In genomic region chr5:923473-923873, GRCh38 we compare ENCODE assay signal across 7 cellular contexts. TPM values are rescaled to one million over a fixed set of nuclear protein-coding genes. Genes with fewer than 3 reads are reported as not detected.
DNase-seq lines count a peak whose midpoint lies in the region; ATAC-seq, FAIRE-seq and TF ChIP-seq lines count a peak whose summit lies in the region.

No MANE protein-coding gene starts in this region.

- ATAC-seq in HG02970 (IDR thresholded peaks at IDR 0.05; ENCODE audit: low FRiP score, unreplicated experiment): peak; percentile 80
- peak; percentile 93 for ATAC-seq in left colon

- H3K4me3 ChIP-seq in GM12875 (ENCODE audit: low read depth, low read length) (no peak overlapping the region), bronchial epithelial cell (ENCODE audit: low read depth, low read length) (no peak overlapping the region)

- no peak for FAIRE-seq in bronchial epithelial cell (lab: Jason Lieb, UNC)

- peaks cover 1% of the 10 kb centered on the region for H3K36me3 ChIP-seq in bronchial epithelial cell (ENCODE audit: control insufficient read depth, insufficient read depth, low read length)

- TF ChIP-seq CTCF in GM12875 (IDR thresholded peaks at IDR 0.05; ENCODE audit: borderline replicate concordance, insufficient read depth, low read depth, low read length) (peak; percentile 90), bronchial epithelial cell (IDR thresholded peaks at IDR 0.05; ENCODE audit: insufficient read depth, low read length, severe bottlenecking) (peak; percentile 98)

- intact Hi-C loops in left colon (cut with DNase I, micrococcal nuclease): loop anchor here (10.0 kb wide), 1 partner anchor 221 kb away; no protein-coding TSS in a partner anchor

- peak; percentile 87 for DNase-seq in NCI-H2227 (lab: John Stamatoyannopoulos, UW; ENCODE audit: unreplicated experiment)
- peak; percentile 32 to 57 (median 33) for DNase-seq in activated CD4-positive, CD25-positive, alpha-beta regulatory T cell (lab: John Stamatoyannopoulos, UW)
- DNase-seq in bronchial epithelial cell (ENCODE audit: low read depth): peak; percentile 44
- peak; percentile 71 to 88 for DNase-seq in left colon
- peak; percentile 58 to 63 for DNase-seq in stimulated activated CD4-positive, alpha-beta T cell treated with anti-CD3 and anti-CD28 coated beads, Interleukin-4, amount 100 ng/mL, for 48 hours (ENCODE audit: low read depth in 2 of 2)

- H3K27me3 ChIP-seq in bronchial epithelial cell (ENCODE audit: control insufficient read depth, insufficient read depth, low read length): peaks cover 4% of the 10 kb centered on the region

RNA-seq across cellular contexts. Expression of gene TRIP13, which starts 30.8 kb away (rescaled TPM):
- 0.77 and 1.8 TPM in 2 replicates for total RNA-seq in bronchial epithelial cell
- 1 to 10 TPM; 2.1 to 4.3 TPM for total RNA-seq in left colon

RNA-seq across cellular contexts. Expression of gene BRD9, which starts 30.9 kb away (rescaled TPM):
- 36.1 TPM in 2 replicates for total RNA-seq in bronchial epithelial cell
- total RNA-seq in left colon: 10 to 100 TPM; 27.6 to 42.9 TPM

Comparison
In these comparisons a context has a peak if more than half of its experiments do, and no peak if none do; other contexts are left out.
1. DNase-seq: peak in every context shown above with its lines; median percentile 87 in NCI-H2227; 80 in left colon; 60 in stimulated activated CD4-positive, alpha-beta T cell treated with anti-CD3 and anti-CD28 coated beads, Interleukin-4, amount 100 ng/mL, for 48 hours; 44 in bronchial epithelial cell; 33 in activated CD4-positive, CD25-positive, alpha-beta regulatory T cell.